14 cellular contexts compared by ENCODE assay signal in the genomic region with DNA sequence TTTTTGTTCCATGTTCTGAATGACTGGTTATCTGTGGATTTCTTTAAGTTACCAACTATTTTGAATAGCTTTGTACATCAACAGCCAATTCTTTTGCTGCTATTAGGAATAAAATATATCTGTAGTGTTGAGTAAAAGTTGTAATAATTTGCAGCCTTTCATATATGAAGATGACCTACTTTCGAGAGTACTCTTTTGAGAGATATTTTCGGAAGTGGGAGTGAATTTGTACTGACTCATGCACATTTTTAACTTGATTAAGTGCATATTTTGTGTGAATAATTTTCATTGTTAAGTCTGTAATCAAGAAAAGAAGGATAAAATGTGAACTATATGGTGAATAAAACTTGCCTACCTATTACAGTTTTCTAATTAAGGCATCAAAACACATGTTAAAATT. TPM values are rescaled to one million over a fixed set of nuclear protein-coding genes. Genes with fewer than 3 reads are reported as not detected.
DNase-seq lines count a peak whose midpoint lies in the region; ATAC-seq and TF ChIP-seq lines count a peak whose summit lies in the region.
"Had no signal": no experiment of that assay in that cellular context is flagged by ENCODE, and none has a peak within 500 bp of the region (broad histone marks: within the 10 kb centered on the region; RNA-seq: fewer than 3 reads in every experiment).

No MANE protein-coding gene starts in this region.

- peaks cover 84% of the 10 kb centered on the region for H3K36me3 Mint-ChIP-seq in CD4-positive, alpha-beta T cell (ENCODE audit: low read depth)
- H3K36me3 Mint-ChIP-seq in brain = peaks cover 23% of the 10 kb centered on the region

- POLR2A ChIA-PET in CD4-positive, alpha-beta T cell (lab: Charles Lee) = interaction anchor here (0.7 kb wide), 1 partner anchor 29 kb away, joined by 3 read pairs; no protein-coding TSS in a partner anchor

- H3K9ac ChIP-seq in SK-N-MC (ENCODE audit: insufficient read length) (no peak overlapping the region), smooth muscle cell (ENCODE audit: low read depth) (no peak overlapping the region)

- ATAC-seq in CD4-positive, alpha-beta T cell (ENCODE audit: poor library complexity) = no peak
- ATAC-seq: CD8-positive, alpha-beta T cell; GM23338; HCT116 had no signal

- no peak for DNase-seq in CD4-positive, alpha-beta T cell
- peak; percentile 16 for DNase-seq in SK-N-MC (ENCODE audit: low read depth, low spot score)
- no peak for DNase-seq in smooth muscle cell (lab: John Stamatoyannopoulos, UW; ENCODE audit: unreplicated experiment)
- DNase-seq in NCI-H2171 treated with DMSO at 0.1 percent for 48 hours (lab: John Stamatoyannopoulos, UW) = no peak
- DNase-seq in NCI-H345 treated with DMSO at 0.1 percent for 48 hours (lab: John Stamatoyannopoulos, UW; ENCODE audit: unreplicated experiment) = no peak
- DNase-seq in HuH-7.5 (ENCODE audit: low spot score) = no peak
- DNase-seq: CD8-positive, alpha-beta T cell; MV-4-11; NCI-H2029; NCI-H2171; NCI-H510A had no signal

- peaks cover 12% of the 10 kb centered on the region for H3K4me1 Mint-ChIP-seq in CD4-positive, alpha-beta T cell (ENCODE audit: low read depth)
- H3K4me1 Mint-ChIP-seq in brain = peaks cover 27% of the 10 kb centered on the region

- no peaks in the 10 kb centered on the region for H3K79me2 ChIP-seq in smooth muscle cell (ENCODE audit: low read depth)

- H3K36me3 ChIP-seq in SK-N-MC (ENCODE audit: insufficient read depth, low read length) = peaks cover 51% of the 10 kb centered on the region
- H3K36me3 ChIP-seq in smooth muscle cell (ENCODE audit: low read depth) = no peaks in the 10 kb centered on the region

- CTCF ChIA-PET in CD4-positive, alpha-beta T cell (lab: Charles Lee) = interaction anchor here (0.7 kb wide), 1 partner anchor 33 kb away, joined by 3 read pairs; no protein-coding TSS in a partner anchor

- no peaks in the 10 kb centered on the region for H3K9me3 ChIP-seq in CD4-positive, alpha-beta T cell (ENCODE audit: control insufficient read depth, low read length)
- H3K9me3 ChIP-seq in SK-N-MC (ENCODE audit: low read depth, low read length) (no peaks in the 10 kb centered on the region), smooth muscle cell (replicated peaks; ENCODE audit: low read depth) (no peaks in the 10 kb centered on the region)

- H3K4me3 Mint-ChIP-seq in CD4-positive, alpha-beta T cell = no peak overlapping the region
- H3K4me3 Mint-ChIP-seq in brain = peak overlapping the region in 1 of 5 experiments; percentile 36
- H3K4me3 Mint-ChIP-seq: CD8-positive, alpha-beta T cell; GM23338 had no signal

- H3K27ac Mint-ChIP-seq in CD4-positive, alpha-beta T cell = peak overlapping the region; percentile 67
- H3K27ac Mint-ChIP-seq in brain = peak overlapping the region in 3 of 5 experiments; percentile 31 to 92 (median 82)
- H3K27ac Mint-ChIP-seq: CD8-positive, alpha-beta T cell; GM23338 had no signal

- no peaks in the 10 kb centered on the region for H3K27me3 ChIP-seq in CD4-positive, alpha-beta T cell (ENCODE audit: control insufficient read depth, insufficient read depth, low read length)
- H3K27me3 ChIP-seq in smooth muscle cell (ENCODE audit: low read depth) = no peaks in the 10 kb centered on the region

- H3K9me3 Mint-ChIP-seq in CD4-positive, alpha-beta T cell = no peaks in the 10 kb centered on the region
- H3K9me3 Mint-ChIP-seq in brain = peaks cover 0 to 2% (median 0%) of the 10 kb centered on the region in 5 experiments
- H3K9me3 Mint-ChIP-seq: CD8-positive, alpha-beta T cell; GM23338 had no signal

- H3K4me3 ChIP-seq in SK-N-MC (peak overlapping the region; percentile 35), smooth muscle cell (no peak overlapping the region)
- H3K4me3 ChIP-seq: GM23338 had no signal

- H3K4me2 ChIP-seq in smooth muscle cell = peak overlapping the region; percentile 49
- H3K4me2 ChIP-seq: GM23338 had no signal

- no peaks in the 10 kb centered on the region for H4K20me1 ChIP-seq in smooth muscle cell (ENCODE audit: low read depth)

- WGBS in smooth muscle cell (ENCODE audit: low lambda C conversion rate) = 62% methylated on average over 2 of the region's 2 CpGs

- no peaks in the 10 kb centered on the region for H3F3A ChIP-seq in smooth muscle cell (ENCODE audit: low read depth)

- intact Hi-C loops in CD4-positive, alpha-beta T cell (cut with DNase I, micrococcal nuclease) = loop anchor here in 1 of 2 experiments (10.0 kb wide), 1 partner anchor 774 kb away; no protein-coding TSS in a partner anchor

- peaks cover 8% of the 10 kb centered on the region for H3K4me1 ChIP-seq in smooth muscle cell (ENCODE audit: low read depth)

- H3K27ac ChIP-seq in CD4-positive, alpha-beta T cell (ENCODE audit: low read depth, low read length) = no peak overlapping the region
- H3K27ac ChIP-seq in SK-N-MC (peak overlapping the region; percentile 72), smooth muscle cell (ENCODE audit: low read depth) (peak overlapping the region; percentile 62)

- TF ChIP-seq CTCF in CD4-positive, alpha-beta T cell (IDR thresholded peaks at IDR 0.05) = no peak
- TF ChIP-seq CTCF in brain (conservative IDR thresholded peaks at IDR 0.05) = no peak
- TF ChIP-seq CTCF in smooth muscle cell (IDR thresholded peaks at IDR 0.05; ENCODE audit: borderline replicate concordance, insufficient read depth, poor library complexity, severe bottlenecking) = no peak

- no peaks in the 10 kb centered on the region for H3K27me3 Mint-ChIP-seq in CD4-positive, alpha-beta T cell
- no peaks in the 10 kb centered on the region for H3K27me3 Mint-ChIP-seq in brain

- no peak overlapping the region for H2AFZ ChIP-seq in smooth muscle cell (ENCODE audit: low read depth)
- H2AFZ ChIP-seq: GM23338 had no signal

RNA-seq across cellular contexts. Expression of gene L3MBTL3, which starts 51.9 kb away (rescaled TPM):
- 10 to 100 TPM; 29.0 to 30.1 TPM for total RNA-seq in CD4-positive, alpha-beta T cell
- polyA plus RNA-seq in brain (ENCODE audit: insufficient read depth, low read depth, low replicate concordance) (6.3 TPM), smooth muscle cell (4.1 and 5.4 TPM in 2 replicates)
- total RNA-seq in smooth muscle cell = 14.2 and 18.0 TPM in 2 replicates
